In genomic region chr13:19633340-19634128, GRCh38 we compare ENCODE assay signal across 8 cellular contexts. TPM values are rescaled to one million over a fixed set of nuclear protein-coding genes. Genes with fewer than 3 reads are reported as not detected.
DNase-seq lines count a peak whose midpoint lies in the region; TF ChIP-seq lines count a peak whose summit lies in the region.

MPHOSPH8 (plus strand) TSS chr13:19633659; CDS start chr13:19633749, 90 bp downstream.

- H3K36me3 Mint-ChIP-seq in H9 (ENCODE audit: insufficient read depth in 1 of 3, low read depth in 3 of 3) (peaks cover 23 to 29% (median 24%) of the 10 kb centered on the region in 3 experiments), neural crest cell (ENCODE audit: low read depth) (peaks cover 8% of the 10 kb centered on the region)

- peak within 1 kb of the TSS; percentile 93 for H3K4me2 ChIP-seq in H9 (ENCODE audit: insufficient read depth, insufficient read length, low read length)

- H2BK15ac ChIP-seq in H9 (ENCODE audit: low read depth, low read length) = no peak within 1 kb of the TSS

- H3K4me1 ChIP-seq in H9 (ENCODE audit: insufficient read depth, low read length) (no peaks in the 10 kb centered on the region; the same call in 1 of the 2 replicates), stomach smooth muscle (ENCODE audit: control insufficient read depth, insufficient read depth, low read length) (peaks cover 19% of the 10 kb centered on the region)

- H3K4me3 Mint-ChIP-seq in H9 (peak within 1 kb of the TSS; percentile 100), neural crest cell (peak within 1 kb of the TSS; percentile 99)

- H3K27ac ChIP-seq in H9 (ENCODE audit: insufficient read length, low read depth, low read length) (no peak within 1 kb of the TSS), stomach smooth muscle (ENCODE audit: low read length) (peak within 1 kb of the TSS; percentile 91)

- H3K4me3 ChIP-seq in MG63 (peak within 1 kb of the TSS; percentile 77), fibroblast of villous mesenchyme (ENCODE audit: low read depth, low read length) (peak within 1 kb of the TSS; percentile 94), stomach smooth muscle (ENCODE audit: low read length in 2 of 2) (peak within 1 kb of the TSS; percentile 79 to 97)

- no peak within 1 kb of the TSS for H3K4ac ChIP-seq in H9 (ENCODE audit: low read depth, low read length)

- H2BK20ac ChIP-seq in H9 (ENCODE audit: low read depth, low read length, poor library complexity, severe bottlenecking) = no peak within 1 kb of the TSS

- no peak within 1 kb of the TSS for H3K56ac ChIP-seq in H9 (ENCODE audit: insufficient read length, low read depth, low read length)

- H3T11ph ChIP-seq in H9 (ENCODE audit: low read length) = no peak within 1 kb of the TSS

- DNase-seq in ELR (ENCODE audit: low read depth) (peak; percentile 97), H9 (peak; percentile 95), MG63 (peak; percentile 96), SHP77 treated with DMSO at 0.1 percent for 48 hours (lab: John Stamatoyannopoulos, UW) (peak; percentile 89), activated gamma-delta T cell (lab: John Stamatoyannopoulos, UW) (peak; percentile 80), fibroblast of villous mesenchyme (ENCODE audit: low read depth) (peak; percentile 97), neural crest cell (ENCODE audit: low read depth, low spot score) (peak; percentile 90)

- H3K27me3 Mint-ChIP-seq in H9 (ENCODE audit: low read depth) = no peaks in the 10 kb centered on the region
- H3K27me3 Mint-ChIP-seq in neural crest cell (ENCODE audit: low read depth) = no peaks in the 10 kb centered on the region

- no CpG with 5 or more reads among the region's 68 CpGs for WGBS in H9 (ENCODE audit: extremely low coverage, insufficient read length, low lambda C conversion rate)

- peaks cover 8% of the 10 kb centered on the region for H3K9me3 ChIP-seq in H9 (ENCODE audit: control insufficient read depth, low read depth, low read length)
- no peaks in the 10 kb centered on the region for H3K9me3 ChIP-seq in MG63
- no peaks in the 10 kb centered on the region for H3K9me3 ChIP-seq in stomach smooth muscle (ENCODE audit: control insufficient read depth in 2 of 2, low read length in 2 of 2)

- H3K27ac Mint-ChIP-seq in H9 = peak within 1 kb of the TSS; percentile 97 to 99 (median 97)
- H3K27ac Mint-ChIP-seq in neural crest cell (ENCODE audit: unreplicated experiment) = peak within 1 kb of the TSS; percentile 65

- TF ChIP-seq CTCF in H9 (conservative IDR thresholded peaks at IDR 0.05) (no peak), fibroblast of villous mesenchyme (IDR thresholded peaks at IDR 0.05; ENCODE audit: insufficient read depth, low read depth, low read length) (no peak), neural crest cell (conservative IDR thresholded peaks at IDR 0.05) (no peak)

- H3K9me3 Mint-ChIP-seq in H9 = peaks cover 32 to 33% of the 10 kb centered on the region in 2 experiments
- no peaks in the 10 kb centered on the region for H3K9me3 Mint-ChIP-seq in neural crest cell

- H3K4me1 Mint-ChIP-seq in H9 = peaks cover 14 to 15% of the 10 kb centered on the region in 2 experiments
- peaks cover 26% of the 10 kb centered on the region for H3K4me1 Mint-ChIP-seq in neural crest cell

- H4K20me1 ChIP-seq in H9 (ENCODE audit: control insufficient read depth, insufficient read depth, insufficient read length) = no peaks in the 10 kb centered on the region

- H2AK5ac ChIP-seq in H9 (ENCODE audit: insufficient read length, low read length) = no peak within 1 kb of the TSS

- no peak within 1 kb of the TSS for H2AFZ ChIP-seq in H9 (ENCODE audit: low read length)

- H3K9ac ChIP-seq in H9 (ENCODE audit: extremely low read depth, insufficient read length, low read length) (peak within 1 kb of the TSS; percentile 81), stomach smooth muscle (ENCODE audit: low read length in 2 of 2) (peak within 1 kb of the TSS; percentile 83 to 90)

- no peaks in the 10 kb centered on the region for H3K27me3 ChIP-seq in H9 (ENCODE audit: insufficient read depth, low read length)
- H3K27me3 ChIP-seq in MG63 = no peaks in the 10 kb centered on the region
- no peaks in the 10 kb centered on the region for H3K27me3 ChIP-seq in stomach smooth muscle (ENCODE audit: control insufficient read depth in 1 of 2, insufficient read depth in 2 of 2, low read length in 2 of 2)

- no peaks in the 10 kb centered on the region for H3K23me2 ChIP-seq in H9 (ENCODE audit: insufficient read length, low read depth, low read length, poor library complexity, severe bottlenecking)

- no peak within 1 kb of the TSS for H4K91ac ChIP-seq in H9 (ENCODE audit: insufficient read length, low read depth, low read length)

- no peak within 1 kb of the TSS; the same call in 1 of the 2 replicates for H3K14ac ChIP-seq in H9 (ENCODE audit: insufficient read depth, low read length)

- no peak within 1 kb of the TSS for H3K18ac ChIP-seq in H9 (ENCODE audit: insufficient read length, low read depth, low read length)

- H3K36me3 ChIP-seq in MG63 (peaks cover 32% of the 10 kb centered on the region), stomach smooth muscle (ENCODE audit: control insufficient read depth in 2 of 2, insufficient read depth in 2 of 2, low read length in 2 of 2) (no peaks in the 10 kb centered on the region)

- no peak within 1 kb of the TSS for H2BK12ac ChIP-seq in H9 (ENCODE audit: insufficient read length, low read depth, low read length)

- no peak within 1 kb of the TSS for H3K23ac ChIP-seq in H9 (ENCODE audit: insufficient read length, low read depth, low read length)

- H4K5ac ChIP-seq in H9 (ENCODE audit: insufficient read length, low read depth, low read length) = no peak within 1 kb of the TSS

- peaks cover 3% of the 10 kb centered on the region; the same call in 1 of the 2 replicates for H3K79me2 ChIP-seq in H9 (ENCODE audit: insufficient read depth, low read length)

- no peak within 1 kb of the TSS for H2BK120ac ChIP-seq in H9 (ENCODE audit: low read depth, low read length, poor library complexity, severe bottlenecking)

- H2BK5ac ChIP-seq in H9 (ENCODE audit: insufficient read length, low read length) = no peak within 1 kb of the TSS

- H4K8ac ChIP-seq in H9 (replicated peaks; ENCODE audit: insufficient read length, low read depth, low read length) = no peak within 1 kb of the TSS

- H3K79me1 ChIP-seq in H9 (ENCODE audit: insufficient read depth, low read depth, low read length, poor library complexity, severe bottlenecking) = no peaks in the 10 kb centered on the region

RNA-seq across cellular contexts. Expression of gene MPHOSPH8, which starts in this region (rescaled TPM):
- total RNA-seq in H9 (2021) (21.1 TPM in 2 replicates), fibroblast of villous mesenchyme (13.5 and 16.8 TPM in 2 replicates), neural crest cell (22.7 and 26.5 TPM in 2 replicates)
- 6.3 and 6.7 TPM in 2 replicates for total RNA-seq in MG63 (2014; rRNA removed; shearing (Covaris generic); ENCODE audit: low replicate concordance)
